Comparison of ENCODE assay signal across 27 cellular contexts in genomic region chr5:35120745-35121144, GRCh38.
"Had no signal": no experiment of that assay in that cellular context is flagged by ENCODE, and none has a peak within 500 bp of the region (broad histone marks: within the 10 kb centered on the region; RNA-seq: fewer than 3 reads in every experiment).

No MANE protein-coding gene starts in this region.

- DNase-seq: activated CD4-positive, alpha-beta memory T cell treated with anti-CD3 and anti-CD28 coated beads, Interleukin-2, amount 10 ng/mL, durations not matched to agents 7 days and 5 days; activated CD4-positive, alpha-beta T cell treated with anti-CD3 and anti-CD28 coated beads for 36 hours; activated CD4-positive, alpha-beta T cell treated with anti-CD3 and anti-CD28 coated beads, Interleukin-2, amount 50 U/mL, for 1 hour; activated gamma-delta T cell; activated naive CD4-positive, alpha-beta T cell treated with anti-CD3 and anti-CD28 coated beads for 36 hours; activated T-cell treated with anti-CD3 and anti-CD28 coated beads for 4 hours; activated T-cell treated with anti-CD3 and anti-CD28 coated beads, Interleukin-2, amount 50 U/mL, for 48 hours; adrenal gland; anterior cingulate cortex; caudate nucleus; Karpas-422; NCI-H1092; NCI-H1417; NCI-H1930; NCI-H345; NCI-H510A; NCI-H526 treated with DMSO at 0.1 percent for 48 hours; NCI-H82; OCI-M1; Right ventricle myocardium superior; SJCRH30; SK-N-SH; T-helper 1 cell had no signal

- H3K36me3 ChIP-seq: adrenal gland, SJCRH30 had no signal

- H3K9me3 ChIP-seq: adrenal gland, SJCRH30, SK-N-SH had no signal

- H3K27me3 ChIP-seq: adrenal gland, SJCRH30 had no signal

- H3K9ac ChIP-seq: SK-N-SH had no signal

- H3K4me3 ChIP-seq: adrenal gland, SJCRH30 had no signal

- ATAC-seq: activated CD4-positive, alpha-beta T cell treated with anti-CD3 and anti-CD28 coated beads for 36 hours; activated T-helper 17 cell treated with anti-CD3 and anti-CD28 coated beads, Interleukin-2, amount 50 U/mL, for 72 hours; Panc1 had no signal

- H3K9me2 ChIP-seq: SK-N-SH had no signal

- H3K4me1 ChIP-seq: adrenal gland, SJCRH30 had no signal

- H3K27ac ChIP-seq: adrenal gland, RWPE1, SJCRH30, VCaP had no signal

- H3K4me2 ChIP-seq: SK-N-SH had no signal
